Comparison of ENCODE assay signal across 24 cellular contexts in genomic region chr6:121887724-121888123, GRCh38.
"Had no signal": no experiment of that assay in that cellular context is flagged by ENCODE, and none has a peak within 500 bp of the region (broad histone marks: within the 10 kb centered on the region; RNA-seq: fewer than 3 reads in every experiment).

No MANE protein-coding gene starts in this region.

- H3K36me3 ChIP-seq: colonic mucosa, esophagus muscularis mucosa, esophagus squamous epithelium, gastrocnemius medialis, gastroesophageal sphincter, heart left ventricle, heart right ventricle had no signal

- H3K27me3 Mint-ChIP-seq: dendritic cell treated with granulocyte-macrophage colony-stimulating factor and Interleukin-4, amounts not matched to agents 40 ng/mL and 50 ng/mL, for 4 days; effector memory CD8-positive, alpha-beta T cell had no signal

- H3K27me3 ChIP-seq: colonic mucosa, dorsolateral prefrontal cortex, esophagus muscularis mucosa, esophagus squamous epithelium, foreskin keratinocyte, gastrocnemius medialis, gastroesophageal sphincter, heart left ventricle, heart right ventricle, hepatocyte had no signal

- H3K4me2 ChIP-seq: hepatocyte had no signal

- H3K4me3 Mint-ChIP-seq: dendritic cell treated with granulocyte-macrophage colony-stimulating factor and Interleukin-4, amounts not matched to agents 40 ng/mL and 50 ng/mL, for 4 days; effector memory CD8-positive, alpha-beta T cell; endodermal cell had no signal

- H3K9me3 Mint-ChIP-seq: endodermal cell had no signal

- H3K4me3 ChIP-seq: colonic mucosa, coronary artery, dorsolateral prefrontal cortex, esophagus muscularis mucosa, esophagus squamous epithelium, gastrocnemius medialis, gastroesophageal sphincter, heart left ventricle, heart right ventricle, hepatocyte had no signal

- H3K27ac ChIP-seq: colonic mucosa, coronary artery, dorsolateral prefrontal cortex, epithelial cell of prostate, esophagus muscularis mucosa, esophagus squamous epithelium, foreskin keratinocyte, gastrocnemius medialis, gastroesophageal sphincter, heart left ventricle, heart right ventricle had no signal

- H3K4me1 ChIP-seq: colonic mucosa, esophagus muscularis mucosa, foreskin keratinocyte, gastrocnemius medialis, gastroesophageal sphincter had no signal

- H3K9me3 ChIP-seq: colonic mucosa, esophagus muscularis mucosa, esophagus squamous epithelium, gastrocnemius medialis, gastroesophageal sphincter, heart left ventricle had no signal

- H3K27ac Mint-ChIP-seq: dendritic cell treated with granulocyte-macrophage colony-stimulating factor and Interleukin-4, amounts not matched to agents 40 ng/mL and 50 ng/mL, for 4 days; effector memory CD8-positive, alpha-beta T cell; endodermal cell had no signal

- H2AFZ ChIP-seq: hepatocyte had no signal

- DNase-seq: colonic mucosa; cortex of kidney; dermis blood vessel endothelial cell; dorsolateral prefrontal cortex; effector CD8-positive, alpha-beta T cell; effector memory CD4-positive, alpha-beta T cell; effector memory CD8-positive, alpha-beta T cell; endodermal cell; erythroblast; esophagus squamous epithelium; foreskin keratinocyte; foreskin melanocyte; gastrocnemius medialis; glutamatergic neuron; head of caudate nucleus; heart left ventricle; heart right ventricle had no signal

- ATAC-seq: effector memory CD8-positive, alpha-beta T cell; esophagus mucosa; foreskin keratinocyte; gastrocnemius medialis; gastroesophageal sphincter; heart left ventricle; heart right ventricle had no signal

- H3K79me2 ChIP-seq: hepatocyte had no signal
